27 cellular contexts compared by ENCODE assay signal in the genomic region with DNA sequence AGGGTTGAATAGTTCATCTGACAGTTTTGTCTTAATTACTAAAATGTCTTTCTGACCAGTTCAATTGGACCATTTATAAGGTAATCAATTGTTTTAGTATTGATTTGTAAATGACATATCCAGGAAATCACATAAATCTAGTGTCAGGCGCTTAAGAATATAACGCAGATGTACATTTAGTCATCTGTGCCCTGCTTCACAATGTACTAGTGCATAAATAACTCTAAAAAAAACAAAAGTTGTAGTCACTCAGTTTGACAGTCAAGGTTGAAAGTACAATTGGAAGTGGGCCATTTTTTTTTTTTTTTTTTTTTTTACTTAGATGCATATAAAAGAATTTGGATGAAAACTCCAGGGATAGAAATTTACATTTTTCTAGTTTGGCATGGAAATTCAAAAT.
DNase-seq lines count a peak whose midpoint lies in the region; ATAC-seq and TF ChIP-seq lines count a peak whose summit lies in the region.
"Had no signal": no experiment of that assay in that cellular context is flagged by ENCODE, and none has a peak within 500 bp of the region (broad histone marks: within the 10 kb centered on the region; RNA-seq: fewer than 3 reads in every experiment).

No MANE protein-coding gene starts in this region.

- no peak overlapping the region for H3K4me3 ChIP-seq in fibroblast of lung (replicated peaks in 1 of 4; ENCODE audit: control extremely low read depth in 1 of 4, insufficient read depth in 1 of 4, low read depth in 3 of 4, low read length in 4 of 4)
- H3K4me3 ChIP-seq: BLaER1, colonic mucosa, gastrocnemius medialis, lower lobe of right lung, ovary, spleen had no signal

- POLR2A ChIA-PET in T-cell (lab: Charles Lee), result no interaction called here

- no peaks in the 10 kb centered on the region for H3K4me1 ChIP-seq in fibroblast of lung (ENCODE audit: control insufficient read depth, extremely low read depth, insufficient read depth, low read length)
- H3K4me1 ChIP-seq: BLaER1, colonic mucosa, gastrocnemius medialis, lower lobe of right lung, spleen had no signal

- H4K20me1 ChIP-seq in fibroblast of lung (ENCODE audit: control insufficient read depth, extremely low read depth, insufficient read depth, low read length), result no peaks in the 10 kb centered on the region
- H4K20me1 ChIP-seq: BLaER1 had no signal

- H3K4me2 ChIP-seq in fibroblast of lung (ENCODE audit: extremely low read depth, insufficient read depth, low read length), result no peak overlapping the region
- H3K4me2 ChIP-seq: BLaER1 had no signal

- no peak overlapping the region for H3K9ac ChIP-seq in fibroblast of lung (ENCODE audit: insufficient read depth, low read length)
- H3K9ac ChIP-seq: BLaER1 had no signal

- H3K27ac Mint-ChIP-seq in T-cell, result no peak overlapping the region
- H3K27ac Mint-ChIP-seq: activated CD4-positive, alpha-beta T cell treated with anti-CD3 and anti-CD28 coated beads, Interleukin-2, amount 10 ng/mL, durations not matched to agents 24 days and 14 days; activated naive CD8-positive, alpha-beta T cell treated with anti-CD3 and anti-CD28 coated beads, Interleukin-2, amount 50 U/mL, for 24 hours; activated T-cell treated with anti-CD3 and anti-CD28 coated beads, Interleukin-2, amount 50 U/mL, for 24 hours; brain; effector memory CD8-positive, alpha-beta T cell; nephron progenitor cell; type B pancreatic cell had no signal

- peaks cover 0 to 4% (median 3%) of the 10 kb centered on the region in 3 donors for H3K9me3 Mint-ChIP-seq in T-cell
- H3K9me3 Mint-ChIP-seq: activated T-cell treated with anti-CD3 and anti-CD28 coated beads, Interleukin-2, amount 50 U/mL, for 24 hours; brain; nephron progenitor cell; type B pancreatic cell had no signal

- CTCF ChIA-PET in T-cell (lab: Charles Lee), result no interaction called here

- H3K9me3 ChIP-seq in fibroblast of lung (ENCODE audit: control insufficient read depth, insufficient read depth, low read depth, low read length), result no peaks in the 10 kb centered on the region
- H3K9me3 ChIP-seq: BLaER1, colonic mucosa, gastrocnemius medialis, lower lobe of right lung, ovary, spleen had no signal

- H3K36me3 Mint-ChIP-seq in T-cell, result no peaks in the 10 kb centered on the region
- H3K36me3 Mint-ChIP-seq: brain, type B pancreatic cell had no signal

- no peaks in the 10 kb centered on the region for H3K36me3 ChIP-seq in fibroblast of lung (ENCODE audit: control insufficient read depth, insufficient read depth, low read length)
- H3K36me3 ChIP-seq: BLaER1, colonic mucosa, gastrocnemius medialis, lower lobe of right lung, ovary, spleen had no signal

- H3K27ac ChIP-seq in fibroblast of lung (ENCODE audit: insufficient read depth, low read length), result no peak overlapping the region
- H3K27ac ChIP-seq: BLaER1, colonic mucosa, gastrocnemius medialis, lower lobe of right lung, ovary, spleen had no signal

- TF ChIP-seq CTCF in fibroblast of lung (conservative IDR thresholded peaks at IDR 0.05 in 1 of 2, IDR thresholded peaks at IDR 0.05 in 1 of 2; ENCODE audit: low read depth in 1 of 2, low read length in 2 of 2), result no peak

- no peaks in the 10 kb centered on the region for H3K79me2 ChIP-seq in fibroblast of lung (ENCODE audit: control insufficient read depth, insufficient read depth, low read length)

- DNase-seq in HCEC 1CT (peak; percentile 14), fibroblast of lung (ENCODE audit: low read depth in 2 of 2) (peak; percentile 12 to 14), lung microvascular endothelial cell (ENCODE audit: low read depth in 2 of 2) (peak; percentile 23 to 39), T-cell (no peak), ecto neural progenitor cell (ENCODE audit: low spot score) (no peak)
- DNase-seq: activated CD4-positive, alpha-beta T cell treated with anti-CD3 and anti-CD28 coated beads, Interleukin-2, amount 10 ng/mL, durations not matched to agents 24 days and 14 days; activated naive CD8-positive, alpha-beta T cell treated with anti-CD3 and anti-CD28 coated beads, Interleukin-2, amount 50 U/mL, for 24 hours; activated T-cell treated with anti-CD3 and anti-CD28 coated beads, Interleukin-2, amount 50 U/mL, for 24 hours; colonic mucosa; effector memory CD8-positive, alpha-beta T cell; gastrocnemius medialis; GDM1; lower lobe of right lung; MM.1S; NCI-H1417 treated with DMSO at 0.1 percent for 48 hours; NCI-H446 treated with DMSO at 0.1 percent for 48 hours; nephron progenitor cell; ovary; right cardiac atrium; spleen; stimulated activated CD4-positive, alpha-beta T cell treated with anti-CD3 and anti-CD28 coated beads, Interleukin-2, amount 100 ng/mL, for 48 hours had no signal

- no peak for ATAC-seq in SK-N-SH treated with all-trans-retinoic acid at 6 μM for 48 hours
- no peak for ATAC-seq in T-cell (replicated peaks in 1 of 4)
- no peak for ATAC-seq in GM18858 (IDR thresholded peaks at IDR 0.05; ENCODE audit: unreplicated experiment)
- ATAC-seq: activated naive CD8-positive, alpha-beta T cell treated with anti-CD3 and anti-CD28 coated beads, Interleukin-2, amount 50 U/mL, for 24 hours; effector memory CD8-positive, alpha-beta T cell; esophagus mucosa; gastrocnemius medialis; lower lobe of right lung; right cardiac atrium had no signal

- no peaks in the 10 kb centered on the region for H3K27me3 Mint-ChIP-seq in T-cell
- H3K27me3 Mint-ChIP-seq: activated naive CD8-positive, alpha-beta T cell treated with anti-CD3 and anti-CD28 coated beads, Interleukin-2, amount 50 U/mL, for 24 hours; activated T-cell treated with anti-CD3 and anti-CD28 coated beads, Interleukin-2, amount 50 U/mL, for 24 hours; brain; effector memory CD8-positive, alpha-beta T cell; type B pancreatic cell had no signal

- H3K4me1 Mint-ChIP-seq in T-cell, result no peaks in the 10 kb centered on the region
- H3K4me1 Mint-ChIP-seq: brain, nephron progenitor cell had no signal

- no peak overlapping the region for H2AFZ ChIP-seq in fibroblast of lung (ENCODE audit: low read length)

- H3K4me3 Mint-ChIP-seq in T-cell, result no peak overlapping the region
- H3K4me3 Mint-ChIP-seq: activated CD4-positive, alpha-beta T cell treated with anti-CD3 and anti-CD28 coated beads, Interleukin-2, amount 10 ng/mL, durations not matched to agents 24 days and 14 days; activated naive CD8-positive, alpha-beta T cell treated with anti-CD3 and anti-CD28 coated beads, Interleukin-2, amount 50 U/mL, for 24 hours; activated T-cell treated with anti-CD3 and anti-CD28 coated beads, Interleukin-2, amount 50 U/mL, for 24 hours; brain; effector memory CD8-positive, alpha-beta T cell; nephron progenitor cell; type B pancreatic cell had no signal

- no peaks in the 10 kb centered on the region for H3K27me3 ChIP-seq in fibroblast of lung (ENCODE audit: control insufficient read depth, insufficient read depth, low read length)
- H3K27me3 ChIP-seq: BLaER1, colonic mucosa, gastrocnemius medialis, ovary, spleen had no signal

TF ChIP-seq in SK-N-SH treated with all-trans-retinoic acid at 6 μM for 48 hours, 23 proteins besides CTCF, POLR2A, EP300 and RAD21:
- TF ChIP-seq RARB (CRISPR knock-in tag; IDR thresholded peaks at IDR 0.05) (no peak), PPARA (CRISPR knock-in tag; IDR thresholded peaks at IDR 0.05; ENCODE audit: borderline replicate concordance) (no peak), ZFP3 (CRISPR knock-in tag; IDR thresholded peaks at IDR 0.05) (no peak), TOX (CRISPR knock-in tag; IDR thresholded peaks at IDR 0.05; ENCODE audit: borderline replicate concordance) (peak; percentile 12; the same call in 1 of the 2 replicates)
TF ChIP-seq in SK-N-SH treated with all-trans-retinoic acid at 6 μM for 48 hours: peak in this region for 1.

Comparison
In these comparisons a context has a peak if more than half of its experiments do, and no peak if none do; other contexts are left out.
1. DNase-seq: peak in HCEC 1CT (single experiment), fibroblast of lung (2 of 2) and lung microvascular endothelial cell (2 of 2); none in T-cell (0 of 34) and ecto neural progenitor cell (single experiment).